In genomic region chr2:144512421-144513272, GRCh38 we compare ENCODE assay signal across 10 cellular contexts. TPM values are rescaled to one million over a fixed set of nuclear protein-coding genes. Genes with fewer than 3 reads are reported as not detected.
DNase-seq lines count a peak whose midpoint lies in the region; ATAC-seq and TF ChIP-seq lines count a peak whose summit lies in the region.
"Had no signal": no experiment of that assay in that cellular context is flagged by ENCODE, and none has a peak within 500 bp of the region (broad histone marks: within the 10 kb centered on the region; RNA-seq: fewer than 3 reads in every experiment).

No MANE protein-coding gene starts in this region.

- H3K36me3 ChIP-seq in heart left ventricle (peaks cover 0 to 37% (median 0%) of the 10 kb centered on the region in 9 donors), upper lobe of left lung (no peaks in the 10 kb centered on the region)

- DNase-seq in heart left ventricle = no peak
- no peak for DNase-seq in left cardiac atrium
- no peak for DNase-seq in choroid plexus epithelial cell (ENCODE audit: low read depth)
- no peak for DNase-seq in upper lobe of left lung
- DNase-seq in NCI-H2081 treated with DMSO at 0.1 percent for 48 hours (lab: John Stamatoyannopoulos, UW) = no peak
- DNase-seq in NK-92 (lab: John Stamatoyannopoulos, UW; ENCODE audit: unreplicated experiment) = no peak
- DNase-seq: activated CD8-positive, alpha-beta memory T cell treated with anti-CD3 and anti-CD28 coated beads, Interleukin-2, amount 50 U/mL, for 48 hours; stimulated activated CD4-positive, alpha-beta T cell treated with anti-CD3 and anti-CD28 coated beads, Interleukin-4, amount 100 ng/mL, for 4 hours had no signal

- intact Hi-C loops in heart left ventricle (cut with DNase I) = loop anchor here in 7 of 10 donors (5.0 to 10.0 kb wide), 8 partner anchors 50 to 1078 kb away; no protein-coding TSS in a partner anchor
- intact Hi-C loops in left cardiac atrium (cut with DNase I) = loop anchor here (5.0 to 10.0 kb wide), 3 partner anchors 58 to 180 kb away; a partner anchor contains a TSS

- TF ChIP-seq EP300 in upper lobe of left lung (IDR thresholded peaks at IDR 0.05) = no peak

- TF ChIP-seq CTCF in heart left ventricle (IDR thresholded peaks at IDR 0.05) (no peak), choroid plexus epithelial cell (conservative IDR thresholded peaks at IDR 0.05; ENCODE audit: low read depth, low read length) (no peak), upper lobe of left lung (IDR thresholded peaks at IDR 0.05) (no peak)

- peaks cover 0 to 67% (median 38%) of the 10 kb centered on the region in 12 donors for H3K4me1 ChIP-seq in heart left ventricle
- peaks cover 72% of the 10 kb centered on the region for H3K4me1 ChIP-seq in mononuclear cell (ENCODE audit: insufficient read depth, low read length)
- peaks cover 7 to 37% (median 29%) of the 10 kb centered on the region in 4 donors for H3K4me1 ChIP-seq in upper lobe of left lung

- TF ChIP-seq POLR2A in heart left ventricle (IDR thresholded peaks at IDR 0.05) (peak in 1 of 2 donors; percentile 25), upper lobe of left lung (IDR thresholded peaks at IDR 0.05) (no peak)

- H3K4me3 ChIP-seq in heart left ventricle (peak overlapping the region in 11 of 12 donors; percentile 16 to 96 (median 82)), choroid plexus epithelial cell (ENCODE audit: low read depth, low read length) (peak overlapping the region; percentile 11), mononuclear cell (ENCODE audit: low read length) (peak overlapping the region; percentile 85), upper lobe of left lung (peak overlapping the region in 3 of 4 donors; percentile 57 to 67 (median 60))

- 51 to 62% (median 57%) methylated on average over 9 of the region's 9 CpGs for WGBS in heart left ventricle, 4 donors
- 27% methylated on average over 9 of the region's 9 CpGs for WGBS in upper lobe of left lung, 2 donors

- peak overlapping the region; percentile 91 to 99 (median 98) for H3K27ac ChIP-seq in heart left ventricle
- H3K27ac ChIP-seq in upper lobe of left lung = peak overlapping the region; percentile 96 to 99 (median 98)

- ATAC-seq in heart left ventricle = no peak
- ATAC-seq in left cardiac atrium = no peak
- no peak for ATAC-seq in upper lobe of left lung (ENCODE audit: low FRiP score in 2 of 2)
- ATAC-seq in GM21423 (IDR thresholded peaks at IDR 0.05; ENCODE audit: unreplicated experiment) = no peak

- H3K9me3 ChIP-seq in heart left ventricle = no peaks in the 10 kb centered on the region
- no peaks in the 10 kb centered on the region for H3K9me3 ChIP-seq in mononuclear cell (ENCODE audit: low read depth, low read length)
- H3K9me3 ChIP-seq in upper lobe of left lung = no peaks in the 10 kb centered on the region

- H3K27me3 ChIP-seq in heart left ventricle (no peaks in the 10 kb centered on the region), mononuclear cell (ENCODE audit: insufficient read depth, low read length) (no peaks in the 10 kb centered on the region), upper lobe of left lung (peaks cover 0 to 4% (median 2%) of the 10 kb centered on the region in 4 donors)

RNA-seq across cellular contexts. Expression of gene ZEB2, which starts 7.3 kb away (rescaled TPM):
- total RNA-seq in heart left ventricle (100 to 1,000 TPM in 2 of 9 donors, 10 to 100 TPM in 7; 68.5 to 168 (median 86.3) TPM), left cardiac atrium (100 to 1,000 TPM; 118 to 131 TPM), mononuclear cell (511 TPM), upper lobe of left lung (100 to 1,000 TPM; 104 to 237 (median 148) TPM)
- 10 to 100 TPM; 23.1 to 34.9 TPM for polyA plus RNA-seq in heart left ventricle

Comparison
In these comparisons a context has a peak if more than half of its experiments do, and no peak if none do; other contexts are left out.
1. H3K4me3 ChIP-seq: peak in every context shown above with its lines; median percentile 85 in mononuclear cell; 82 in heart left ventricle; 60 in upper lobe of left lung; 11 in choroid plexus epithelial cell.